In genomic region chr13:68261105-68261504, GRCh38 we compare ENCODE assay signal across 23 cellular contexts.
DNase-seq lines count a peak whose midpoint lies in the region; ATAC-seq and TF ChIP-seq lines count a peak whose summit lies in the region.
"Had no signal": no experiment of that assay in that cellular context is flagged by ENCODE, and none has a peak within 500 bp of the region (broad histone marks: within the 10 kb centered on the region; RNA-seq: fewer than 3 reads in every experiment).

No MANE protein-coding gene starts in this region.

- H3K36me3 Mint-ChIP-seq in activated T-cell treated with anti-CD3 and anti-CD28 coated beads, Interleukin-2, amount 50 U/mL, for 4 hours (ENCODE audit: insufficient read depth) = no peaks in the 10 kb centered on the region
- H3K36me3 Mint-ChIP-seq: activated naive CD8-positive, alpha-beta T cell treated with anti-CD3 and anti-CD28 coated beads, Interleukin-2, amount 10 ng/mL, durations not matched to agents 7 days and 5 days; memory B cell had no signal

- CTCF ChIA-PET in HCT116 (lab: Charles Lee) = no interaction called here

- H2AFZ ChIP-seq in HCT116 (ENCODE audit: low read depth, low read length, poor library complexity, severe bottlenecking) = no peak overlapping the region

- peak; percentile 59; the same call in 1 of the 2 replicates for ATAC-seq in HCT116
- no peak for ATAC-seq in activated T-cell treated with anti-CD3 and anti-CD28 coated beads, Interleukin-2, amount 50 U/mL, for 4 hours
- ATAC-seq: activated T-cell treated with anti-CD3 and anti-CD28 coated beads, Interleukin-2, amount 50 U/mL, for 72 hours; heart right ventricle had no signal

- TF ChIP-seq POLR2A in HCT116 (IDR thresholded peaks at IDR 0.05; ENCODE audit: borderline replicate concordance, extremely low read depth, insufficient read depth, insufficient read length) = no peak
- TF ChIP-seq POLR2A in thyroid gland (IDR thresholded peaks at IDR 0.05) = no peak

- RAD21 ChIA-PET in HCT116 (lab: Charles Lee; ENCODE audit: low non-redundant PET in 1 of 2, low total read pairs in 2 of 2, uncharacterized antibody in 2 of 2, unreplicated experiment in 2 of 2) = no interaction called here

- no peaks in the 10 kb centered on the region for H3K27me3 ChIP-seq in HCT116 (ENCODE audit: insufficient read depth, low read length)
- no peaks in the 10 kb centered on the region for H3K27me3 ChIP-seq in iPS DF 6.9 (ENCODE audit: control insufficient read depth, insufficient read depth, low read length)
- no peaks in the 10 kb centered on the region for H3K27me3 ChIP-seq in thyroid gland
- H3K27me3 ChIP-seq: breast epithelium, dorsolateral prefrontal cortex, heart right ventricle, Peyer's patch had no signal

- H3K9ac ChIP-seq in HCT116 (ENCODE audit: low read length) = no peak overlapping the region

- no peak overlapping the region for H3K4me3 ChIP-seq in HCT116 (replicated peaks in 1 of 2; ENCODE audit: low read depth in 1 of 2, low read length in 2 of 2)
- H3K4me3 ChIP-seq in iPS DF 6.9 (ENCODE audit: low read length) = no peak overlapping the region
- no peak overlapping the region for H3K4me3 ChIP-seq in thyroid gland (replicated peaks in 1 of 3)
- H3K4me3 ChIP-seq: breast epithelium, dorsolateral prefrontal cortex, heart right ventricle, Peyer's patch, prostate gland, smooth muscle cell had no signal

- no TSS peak for BruUV-seq in HCT116 (replicated peaks; lab: Mats Ljungman, UMichigan)

- 0 out of 2 replicates have a peak, but pooled peaks have one; percentile 6 for TF ChIP-seq CTCF in C4-2B (conservative IDR thresholded peaks at IDR 0.05)
- TF ChIP-seq CTCF in HCT116 (IDR thresholded peaks at IDR 0.05 in 2 of 3, conservative IDR thresholded peaks at IDR 0.05 in 1 of 3; ENCODE audit: borderline replicate concordance in 1 of 3, insufficient read depth in 1 of 3, low read depth in 2 of 3, low read length in 2 of 3) = peak; percentile 28 to 44 (median 33); a peak in 3 of 6 replicates
- no peak for TF ChIP-seq CTCF in thyroid gland (IDR thresholded peaks at IDR 0.05)

- WGBS in iPS DF 6.9 (ENCODE audit: insufficient coverage, insufficient read length) = no CpG with 5 or more reads among the region's 6 CpGs
- 78 to 86% methylated on average over 6 of the region's 6 CpGs for WGBS in thyroid gland, 2 donors

- no peaks in the 10 kb centered on the region for H3K9me2 ChIP-seq in HCT116 (ENCODE audit: insufficient read depth)

- H3K27ac ChIP-seq in C4-2B = no peak overlapping the region
- H3K27ac ChIP-seq in HCT116 (ENCODE audit: low read depth, low read length) = no peak overlapping the region
- H3K27ac ChIP-seq in iPS DF 6.9 (ENCODE audit: low read length) = no peak overlapping the region
- H3K27ac ChIP-seq in thyroid gland = no peak overlapping the region
- H3K27ac ChIP-seq: breast epithelium, dorsolateral prefrontal cortex, heart right ventricle, Peyer's patch, prostate gland had no signal

- H3K36me3 ChIP-seq in HCT116 (ENCODE audit: control insufficient read depth in 1 of 2, insufficient read depth in 2 of 2, low read length in 2 of 2) (no peaks in the 10 kb centered on the region), iPS DF 6.9 (ENCODE audit: control insufficient read depth, insufficient read depth, low read length) (no peaks in the 10 kb centered on the region), thyroid gland (no peaks in the 10 kb centered on the region)
- H3K36me3 ChIP-seq: breast epithelium, heart right ventricle, Peyer's patch, prostate gland had no signal

- TF ChIP-seq RAD21 in HCT116 (IDR thresholded peaks at IDR 0.05; ENCODE audit: low read depth) = peak; percentile 11; the same call in 1 of the 2 replicates

- no peak overlapping the region for H3K4me2 ChIP-seq in HCT116 (ENCODE audit: low read length)
- H3K4me2 ChIP-seq: smooth muscle cell had no signal

- no peaks in the 10 kb centered on the region for H3K4me1 ChIP-seq in HCT116 (ENCODE audit: control insufficient read depth in 1 of 2, insufficient read depth in 2 of 2, low read length in 2 of 2)
- no peaks in the 10 kb centered on the region for H3K4me1 ChIP-seq in iPS DF 6.9 (ENCODE audit: control insufficient read depth, insufficient read depth, low read length)
- no peaks in the 10 kb centered on the region for H3K4me1 ChIP-seq in thyroid gland
- H3K4me1 ChIP-seq: breast epithelium, heart right ventricle, Peyer's patch, prostate gland had no signal

- H3K9me3 Mint-ChIP-seq in activated T-cell treated with anti-CD3 and anti-CD28 coated beads, Interleukin-2, amount 50 U/mL, for 4 hours = peaks cover 14% of the 10 kb centered on the region
- H3K9me3 Mint-ChIP-seq: memory B cell had no signal

- DNase-seq in HCT116 (ENCODE audit: low read depth, low spot score) (no peak), RPMI8226 (peak; percentile 3), iPS DF 6.9 (ENCODE audit: low read depth, low spot score) (peak; percentile 22), thyroid gland (no peak), epidermal melanocyte (ENCODE audit: insufficient read length, low spot score) (no peak)
- no peak for DNase-seq in activated T-cell treated with anti-CD3 and anti-CD28 coated beads, Interleukin-2, amount 50 U/mL, for 4 hours
- DNase-seq: activated CD4-positive, alpha-beta memory T cell treated with anti-CD3 and anti-CD28 coated beads, Interleukin-2, amount 10 ng/mL, durations not matched to agents 7 days and 5 days; activated naive CD8-positive, alpha-beta T cell treated with anti-CD3 and anti-CD28 coated beads, Interleukin-2, amount 10 ng/mL, durations not matched to agents 7 days and 5 days; activated T-cell treated with anti-CD3 and anti-CD28 coated beads, Interleukin-2, amount 50 U/mL, for 72 hours; DMS153; dorsolateral prefrontal cortex; heart right ventricle; kidney; NCI-H1930; Peyer's patch; stimulated activated CD4-positive, alpha-beta T cell treated with anti-CD3 and anti-CD28 coated beads, Interleukin-4, amount 100 ng/mL, for 4 hours; stimulated activated CD8-positive, alpha-beta memory T cell treated with anti-CD3 and anti-CD28 coated beads, Interleukin-4, amount 100 ng/mL, for 48 hours had no signal

- no peaks in the 10 kb centered on the region for H4K20me1 ChIP-seq in HCT116 (ENCODE audit: insufficient read depth)

- no peaks in the 10 kb centered on the region for H3K27me3 Mint-ChIP-seq in activated T-cell treated with anti-CD3 and anti-CD28 coated beads, Interleukin-2, amount 50 U/mL, for 4 hours (ENCODE audit: low read depth)
- H3K27me3 Mint-ChIP-seq: activated CD4-positive, alpha-beta memory T cell treated with anti-CD3 and anti-CD28 coated beads, Interleukin-2, amount 10 ng/mL, durations not matched to agents 7 days and 5 days; activated naive CD8-positive, alpha-beta T cell treated with anti-CD3 and anti-CD28 coated beads, Interleukin-2, amount 10 ng/mL, durations not matched to agents 7 days and 5 days; memory B cell had no signal

- POLR2A ChIA-PET in HCT116 (lab: Charles Lee) = no interaction called here

- H3K9me3 ChIP-seq in HCT116 (ENCODE audit: control insufficient read depth in 1 of 2, insufficient read depth in 1 of 2, low read depth in 1 of 2, low read length in 2 of 2) (no peaks in the 10 kb centered on the region; a peak in 1 of 4 replicates), iPS DF 6.9 (ENCODE audit: control insufficient read depth, insufficient read depth, low read length) (no peaks in the 10 kb centered on the region), thyroid gland (no peaks in the 10 kb centered on the region)
- H3K9me3 ChIP-seq: breast epithelium, Peyer's patch, prostate gland had no signal

- intact Hi-C loops in HCT116 (cut with micrococcal nuclease) = no loop called here
- intact Hi-C loops in thyroid gland (cut with DNase I) = no loop called here

- H3K4me3 Mint-ChIP-seq in activated T-cell treated with anti-CD3 and anti-CD28 coated beads, Interleukin-2, amount 50 U/mL, for 4 hours = no peak overlapping the region
- H3K4me3 Mint-ChIP-seq: activated CD4-positive, alpha-beta memory T cell treated with anti-CD3 and anti-CD28 coated beads, Interleukin-2, amount 10 ng/mL, durations not matched to agents 7 days and 5 days; activated naive CD8-positive, alpha-beta T cell treated with anti-CD3 and anti-CD28 coated beads, Interleukin-2, amount 10 ng/mL, durations not matched to agents 7 days and 5 days; activated T-cell treated with anti-CD3 and anti-CD28 coated beads, Interleukin-2, amount 50 U/mL, for 72 hours; memory B cell; nephron had no signal

- H3K79me2 ChIP-seq in HCT116 (ENCODE audit: insufficient read depth, low read length) = no peaks in the 10 kb centered on the region

- H3K4me1 Mint-ChIP-seq in activated T-cell treated with anti-CD3 and anti-CD28 coated beads, Interleukin-2, amount 50 U/mL, for 4 hours (ENCODE audit: low read depth) = no peaks in the 10 kb centered on the region
- H3K4me1 Mint-ChIP-seq: activated CD4-positive, alpha-beta memory T cell treated with anti-CD3 and anti-CD28 coated beads, Interleukin-2, amount 10 ng/mL, durations not matched to agents 7 days and 5 days; activated naive CD8-positive, alpha-beta T cell treated with anti-CD3 and anti-CD28 coated beads, Interleukin-2, amount 10 ng/mL, durations not matched to agents 7 days and 5 days; memory B cell; nephron had no signal

TF ChIP-seq in HCT116, 20 proteins besides CTCF, POLR2A, EP300 and RAD21 (continues in another document):
- TF ChIP-seq CEBPB (IDR thresholded peaks at IDR 0.05; ENCODE audit: low read depth) = no peak
- no peak for TF ChIP-seq POLR2AphosphoS5 (IDR thresholded peaks at IDR 0.05; ENCODE audit: low read depth, low read length)
- no peak for TF ChIP-seq ZBTB33 (IDR thresholded peaks at IDR 0.05; ENCODE audit: extremely low read depth, insufficient replicate concordance, low read length)
- no peak for TF ChIP-seq ELF1 (IDR thresholded peaks at IDR 0.05; ENCODE audit: borderline replicate concordance, low read depth)

Comparison
In these comparisons a context has a peak if more than half of its experiments do, and no peak if none do; other contexts are left out.
1. CTCF ChIP-seq: peak in C4-2B (single experiment) and HCT116 (3 of 3); none in thyroid gland (0 of 6).
2. DNase-seq: peak in RPMI8226 (single experiment) and iPS DF 6.9 (single experiment); none in HCT116 (single experiment), thyroid gland (0 of 2), epidermal melanocyte (single experiment) and activated T-cell treated with anti-CD3 and anti-CD28 coated beads, Interleukin-2, amount 50 U/mL, for 4 hours (single experiment).